In genomic region chrX:148538582-148538981, GRCh38 we compare ENCODE assay signal across 25 cellular contexts.
"Had no signal": no experiment of that assay in that cellular context is flagged by ENCODE, and none has a peak within 500 bp of the region (broad histone marks: within the 10 kb centered on the region; RNA-seq: fewer than 3 reads in every experiment).

No MANE protein-coding gene starts in this region.

- H3K27me3 ChIP-seq: neural progenitor cell, ovary, right lobe of liver, sigmoid colon, stomach, thyroid gland, tibial nerve, upper lobe of left lung, vagina had no signal

- H3K4me3 ChIP-seq: neural progenitor cell, ovary, psoas muscle, right lobe of liver, sigmoid colon, stomach, thoracic aorta, thyroid gland, tibial nerve, upper lobe of left lung, vagina had no signal

- H3K9me3 ChIP-seq: ovary, psoas muscle, right lobe of liver, sigmoid colon, stomach, thoracic aorta, thyroid gland, tibial nerve, upper lobe of left lung, vagina had no signal

- ATAC-seq: psoas muscle; right cardiac atrium; right lobe of liver; stimulated activated effector memory CD8-positive, alpha-beta T cell treated with anti-CD3 and anti-CD28 coated beads, Interleukin-12 subunit alpha, Interleukin-12 subunit beta, amount 100 ng/mL, for 72 hours; stimulated activated naive B cell treated with anti-CD40 and anti-IgM and Interleukin-4, amounts not matched to agents 10 μg/mL and 1 μg/mL and 100 μg/mL, for 72 hours had no signal

- H3K4me1 ChIP-seq: parathyroid adenoma, psoas muscle, right lobe of liver, sigmoid colon, stomach, thyroid gland, tibial nerve, upper lobe of left lung, vagina had no signal

- H3K79me2 ChIP-seq: parathyroid adenoma had no signal

- H3K27ac ChIP-seq: neural progenitor cell, ovary, parathyroid adenoma, psoas muscle, right lobe of liver, sigmoid colon, stomach, thoracic aorta, thyroid gland, tibial nerve, upper lobe of left lung, vagina had no signal

- H3K36me3 ChIP-seq: neural progenitor cell, ovary, right lobe of liver, sigmoid colon, stomach, thoracic aorta, thyroid gland, tibial nerve, upper lobe of left lung, vagina had no signal

- H2AFZ ChIP-seq: neural progenitor cell, parathyroid adenoma had no signal

- DNase-seq: occipital lobe; ovary; posterior cingulate gyrus; psoas muscle; right cardiac atrium; right lobe of liver; sigmoid colon; small intestine; stimulated activated CD4-positive, alpha-beta T cell treated with anti-CD3 and anti-CD28 coated beads, Interleukin-15, amount 100 ng/mL, for 24 hours; stimulated activated CD4-positive, alpha-beta T cell treated with anti-CD3 and anti-CD28 coated beads, Interleukin-2, amount 100 ng/mL, for 24 hours; stimulated activated CD4-positive, alpha-beta T cell treated with anti-CD3 and anti-CD28 coated beads, Interleukin-2, amount 100 ng/mL, for 48 hours; stimulated activated CD4-positive, alpha-beta T cell treated with anti-CD3 and anti-CD28 coated beads, Interleukin-4, amount 100 ng/mL, for 24 hours; stimulated activated naive B cell treated with anti-CD40 and anti-IgM and Interleukin-4, amounts not matched to agents 10 μg/mL and 1 μg/mL and 100 μg/mL, for 72 hours; stimulated activated naive CD4-positive, alpha-beta T cell treated with Interleukin-2 at 50 U/mL for 16 hours; stomach; thyroid gland; trophoblast cell; upper lobe of left lung had no signal

- H3K9ac ChIP-seq: neural progenitor cell, parathyroid adenoma had no signal

- FAIRE-seq: small intestine, urothelium cell line had no signal
